Comparison of ENCODE assay signal across 15 cellular contexts in genomic region chr19:51342631-51343569, GRCh38. TPM values are rescaled to one million over a fixed set of nuclear protein-coding genes. Genes with fewer than 3 reads are reported as not detected.
DNase-seq lines count a peak whose midpoint lies in the region; ATAC-seq and TF ChIP-seq lines count a peak whose summit lies in the region.
"Had no signal": no experiment of that assay in that cellular context is flagged by ENCODE, and none has a peak within 500 bp of the region (broad histone marks: within the 10 kb centered on the region; RNA-seq: fewer than 3 reads in every experiment).

No MANE protein-coding gene starts in this region.

- CTCF ChIA-PET in CD4-positive, alpha-beta memory T cell (lab: Charles Lee; ENCODE audit: partially characterized antibody), result no interaction called here

- peak overlapping the region in 5 of 7 donors; percentile 3 to 89 (median 61) for H3K27ac Mint-ChIP-seq in CD4-positive, alpha-beta memory T cell
- peak overlapping the region; percentile 2 to 67 (median 12) for H3K27ac Mint-ChIP-seq in IgD-negative memory B cell
- peak overlapping the region; percentile 77 for H3K27ac Mint-ChIP-seq in endodermal cell
- H3K27ac Mint-ChIP-seq in neural crest cell (ENCODE audit: unreplicated experiment), result peak overlapping the region; percentile 86
- no peak overlapping the region for H3K27ac Mint-ChIP-seq in chondrocyte (ENCODE audit: unreplicated experiment)

- no peaks in the 10 kb centered on the region for H3K9me3 Mint-ChIP-seq in CD4-positive, alpha-beta memory T cell
- H3K9me3 Mint-ChIP-seq in IgD-negative memory B cell (no peaks in the 10 kb centered on the region), endodermal cell (no peaks in the 10 kb centered on the region), neural crest cell (no peaks in the 10 kb centered on the region), chondrocyte (ENCODE audit: low read depth) (no peaks in the 10 kb centered on the region)

- no peak for DNase-seq in CD4-positive, alpha-beta memory T cell
- DNase-seq in endodermal cell (peak; percentile 75), neural crest cell (ENCODE audit: low read depth, low spot score) (no peak), Kasumi-1 (lab: John Stamatoyannopoulos, UW) (no peak), chondrocyte (ENCODE audit: low spot score) (no peak), left lung (no peak)
- DNase-seq: activated naive CD4-positive, alpha-beta T cell treated with Interleukin-2 at 50 U/mL for 16 hours; NCI-H187; NCI-H510A had no signal

- H3K4me3 ChIP-seq in CD4-positive, alpha-beta memory T cell (ENCODE audit: low read length in 2 of 2), result no peak overlapping the region
- H3K4me3 ChIP-seq in endodermal cell (ENCODE audit: low read length) (no peak overlapping the region), left lung (no peak overlapping the region)
- H3K4me3 ChIP-seq: mucosa of descending colon, suprapubic skin had no signal

- H3K36me3 Mint-ChIP-seq in CD4-positive, alpha-beta memory T cell, result peaks cover 18 to 19% of the 10 kb centered on the region in 2 donors
- H3K36me3 Mint-ChIP-seq in IgD-negative memory B cell (no peaks in the 10 kb centered on the region), endodermal cell (ENCODE audit: low read depth) (peaks cover 15% of the 10 kb centered on the region), neural crest cell (ENCODE audit: low read depth) (peaks cover 3% of the 10 kb centered on the region), chondrocyte (ENCODE audit: low read depth) (peaks cover 8% of the 10 kb centered on the region)

- 69 to 71% methylated on average over 6 to 9 of the region's 9 CpGs for WGBS in endodermal cell (ENCODE audit: insufficient coverage in 1 of 2, insufficient read length in 1 of 2), 2 experiments

- peak overlapping the region in 3 of 8 donors; percentile 47 to 74 (median 54) for H3K4me3 Mint-ChIP-seq in CD4-positive, alpha-beta memory T cell
- H3K4me3 Mint-ChIP-seq in IgD-negative memory B cell (peak overlapping the region; percentile 53 to 80 (median 70)), endodermal cell (no peak overlapping the region), neural crest cell (peak overlapping the region; percentile 39), chondrocyte (ENCODE audit: unreplicated experiment) (no peak overlapping the region)

- no peaks in the 10 kb centered on the region for H3K27me3 Mint-ChIP-seq in CD4-positive, alpha-beta memory T cell
- H3K27me3 Mint-ChIP-seq in IgD-negative memory B cell (no peaks in the 10 kb centered on the region), endodermal cell (ENCODE audit: insufficient read depth) (peaks cover 7% of the 10 kb centered on the region), neural crest cell (ENCODE audit: low read depth) (peaks cover 15% of the 10 kb centered on the region), chondrocyte (ENCODE audit: low read depth) (no peaks in the 10 kb centered on the region)

- H3K27me3 ChIP-seq in CD4-positive, alpha-beta memory T cell (ENCODE audit: insufficient read depth, low read length), result no peaks in the 10 kb centered on the region
- H3K27me3 ChIP-seq in endodermal cell (ENCODE audit: control insufficient read depth, insufficient read depth, low read length, poor library complexity, severe bottlenecking) (no peaks in the 10 kb centered on the region), left lung (peaks cover 0 to 14% of the 10 kb centered on the region in 2 donors)
- H3K27me3 ChIP-seq: suprapubic skin had no signal

- no peak for TF ChIP-seq CTCF in endodermal cell (conservative IDR thresholded peaks at IDR 0.05)
- no peak for TF ChIP-seq CTCF in neural crest cell (conservative IDR thresholded peaks at IDR 0.05)
- TF ChIP-seq CTCF in chondrocyte (IDR thresholded peaks at IDR 0.05), result no peak
- no peak for TF ChIP-seq CTCF in left lung (IDR thresholded peaks at IDR 0.05)

- no peak overlapping the region for H3K9ac ChIP-seq in endodermal cell (ENCODE audit: extremely low read depth, low read length, poor library complexity, severe bottlenecking)

- H3K4me1 ChIP-seq in CD4-positive, alpha-beta memory T cell (ENCODE audit: insufficient read depth, low read length), result peaks cover 15% of the 10 kb centered on the region
- peaks cover 9% of the 10 kb centered on the region for H3K4me1 ChIP-seq in endodermal cell (ENCODE audit: control insufficient read depth, insufficient read depth, low read length)
- H3K4me1 ChIP-seq in left lung, result peaks cover 2 to 20% of the 10 kb centered on the region in 2 donors

- H3K4me1 Mint-ChIP-seq in CD4-positive, alpha-beta memory T cell, result peaks cover 12 to 27% (median 19%) of the 10 kb centered on the region in 4 donors
- H3K4me1 Mint-ChIP-seq in IgD-negative memory B cell, result peaks cover 33 to 43% (median 33%) of the 10 kb centered on the region in 3 donors
- H3K4me1 Mint-ChIP-seq in endodermal cell, result peaks cover 25% of the 10 kb centered on the region
- H3K4me1 Mint-ChIP-seq in neural crest cell, result peaks cover 12% of the 10 kb centered on the region
- peaks cover 21% of the 10 kb centered on the region for H3K4me1 Mint-ChIP-seq in chondrocyte (ENCODE audit: low read depth)

- H3K36me3 ChIP-seq in CD4-positive, alpha-beta memory T cell (ENCODE audit: insufficient read depth, low read length), result peaks cover 10% of the 10 kb centered on the region
- H3K36me3 ChIP-seq in endodermal cell (ENCODE audit: control insufficient read depth, insufficient read depth, low read length) (no peaks in the 10 kb centered on the region), left lung (peaks cover 0 to 25% of the 10 kb centered on the region in 2 donors)

- no peak for ATAC-seq in left lung
- ATAC-seq: mucosa of descending colon had no signal

- no peaks in the 10 kb centered on the region for H3K9me3 ChIP-seq in CD4-positive, alpha-beta memory T cell (ENCODE audit: control insufficient read depth in 1 of 2, low read length in 2 of 2)
- H3K9me3 ChIP-seq in endodermal cell (ENCODE audit: control insufficient read depth, low read length), result no peaks in the 10 kb centered on the region
- no peaks in the 10 kb centered on the region for H3K9me3 ChIP-seq in left lung
- H3K9me3 ChIP-seq: mucosa of descending colon, suprapubic skin had no signal

- no peak overlapping the region for H3K27ac ChIP-seq in CD4-positive, alpha-beta memory T cell (ENCODE audit: low read depth, low read length)
- H3K27ac ChIP-seq in endodermal cell (ENCODE audit: low read depth, low read length) (no peak overlapping the region), left lung (no peak overlapping the region)

- intact Hi-C loops in CD4-positive, alpha-beta memory T cell (cut with micrococcal nuclease), result no loop called here
- intact Hi-C loops in left lung (cut with DNase I), result no loop called here

- POLR2A ChIA-PET in CD4-positive, alpha-beta memory T cell (lab: Charles Lee; ENCODE audit: partially characterized antibody), result interaction anchor here (1.0 kb wide), 1 partner anchor 23 kb away, joined by 6 read pairs; the partner anchor contains the start of gene ETFB

RNA-seq across cellular contexts. Expression of gene VSIG10L, which starts 1.0 kb away (rescaled TPM):
- under 1 TPM; 0.22 to 0.26 TPM for total RNA-seq in CD4-positive, alpha-beta memory T cell
- polyA plus RNA-seq in CD4-positive, alpha-beta memory T cell, result under 1 TPM in 1 of 2 donors, not detected in 1; 0.17 TPM
- 1.5 TPM for polyA plus RNA-seq in IgD-negative memory B cell
- total RNA-seq in endodermal cell, result 10 to 100 TPM in 1 of 2 donors, 1 to 10 TPM in 1; 6.4 to 11.5 TPM
- polyA plus RNA-seq in endodermal cell (2013, experiment 1 of 2), result 7.5 TPM
- polyA plus RNA-seq in endodermal cell (2013, experiment 2 of 2), result 7.0 TPM
- 3.1 and 3.5 TPM in 2 replicates for total RNA-seq in neural crest cell
- total RNA-seq in chondrocyte, result 4.9 to 5.5 TPM (median 5.4 TPM) in 3 replicates
- total RNA-seq in left lung, result 1 to 10 TPM; 3.5 to 4.1 TPM

RNA-seq across cellular contexts. Expression of gene ETFB, which starts 23.3 kb away (rescaled TPM):
- total RNA-seq in CD4-positive, alpha-beta memory T cell, result 10 to 100 TPM; 51.4 to 53.9 TPM
- polyA plus RNA-seq in CD4-positive, alpha-beta memory T cell, result 10 to 100 TPM; 65.2 to 97.0 TPM
- 91.4 TPM for polyA plus RNA-seq in IgD-negative memory B cell
- total RNA-seq in endodermal cell, result 10 to 100 TPM; 54.3 to 77.3 TPM
- 65.3 TPM for polyA plus RNA-seq in endodermal cell (2013, experiment 1 of 2)
- 60.7 TPM for polyA plus RNA-seq in endodermal cell (2013, experiment 2 of 2)
- 41.1 and 42.4 TPM in 2 replicates for total RNA-seq in neural crest cell
- 43.7 to 56.6 TPM (median 49.6 TPM) in 3 replicates for total RNA-seq in chondrocyte
- 10 to 100 TPM; 72.4 to 89.6 TPM for total RNA-seq in left lung

RNA-seq across cellular contexts. Expression of gene CLDND2, which starts 25.9 kb away (rescaled TPM):
- 1 to 10 TPM; 1.5 to 2.0 TPM for total RNA-seq in CD4-positive, alpha-beta memory T cell
- not detected for polyA plus RNA-seq in CD4-positive, alpha-beta memory T cell
- not detected for polyA plus RNA-seq in IgD-negative memory B cell
- 1 to 10 TPM; 1.3 to 2.5 TPM for total RNA-seq in endodermal cell
- polyA plus RNA-seq in endodermal cell (2013, experiment 1 of 2), result 3.7 TPM
- 2.4 TPM for polyA plus RNA-seq in endodermal cell (2013, experiment 2 of 2)
- total RNA-seq in neural crest cell, result 0.84 and 1.1 TPM in 2 replicates
- total RNA-seq in chondrocyte, result 1.5 TPM in 1 of 3 replicates, not detected in the others
- total RNA-seq in left lung, result 1 to 10 TPM; 1.4 to 1.6 TPM
- total RNA-seq: bronchial epithelial cell, renal cortical epithelial cell, SK-MEL-5, suprapubic skin had no signal

RNA-seq across cellular contexts. Expression of gene NKG7, which starts 29.6 kb away (rescaled TPM):
- 1 to 10 TPM; 2.7 to 2.8 TPM for total RNA-seq in CD4-positive, alpha-beta memory T cell
- 10 to 100 TPM; 36.5 to 44.3 TPM for polyA plus RNA-seq in CD4-positive, alpha-beta memory T cell
- 66.0 TPM for polyA plus RNA-seq in IgD-negative memory B cell
- total RNA-seq in endodermal cell, result not detected
- not detected for polyA plus RNA-seq in endodermal cell (2013, experiment 1 of 2)
- polyA plus RNA-seq in endodermal cell (2013, experiment 2 of 2), result not detected
- not detected in 2 replicates for total RNA-seq in neural crest cell
- not detected in 3 replicates for total RNA-seq in chondrocyte
- 10 to 100 TPM; 15.2 to 50.1 TPM for total RNA-seq in left lung
- total RNA-seq: bronchial epithelial cell, renal cortical epithelial cell, SK-MEL-5, suprapubic skin had no signal

RNA-seq across cellular contexts. Expression of gene IGLON5, which starts 31.5 kb away (rescaled TPM):
- total RNA-seq in CD4-positive, alpha-beta memory T cell, result not detected
- not detected for polyA plus RNA-seq in CD4-positive, alpha-beta memory T cell
- not detected for polyA plus RNA-seq in IgD-negative memory B cell
- total RNA-seq in endodermal cell, result 10 to 100 TPM; 42.7 to 49.4 TPM
- 66.0 TPM for polyA plus RNA-seq in endodermal cell (2013, experiment 1 of 2)
- polyA plus RNA-seq in endodermal cell (2013, experiment 2 of 2), result 57.1 TPM
- total RNA-seq in neural crest cell, result 17.4 and 18.1 TPM in 2 replicates
- total RNA-seq in chondrocyte, result 0.07 TPM in 1 of 3 replicates, not detected in the others
- not detected for total RNA-seq in left lung
- total RNA-seq: bronchial epithelial cell, SK-MEL-5 had no signal

Comparison
In these comparisons a context has a peak if more than half of its experiments do, and no peak if none do; other contexts are left out.
1. H3K4me3 Mint-ChIP-seq: peak in IgD-negative memory B cell (4 of 4) and neural crest cell (single experiment); none in endodermal cell (single experiment) and chondrocyte (single experiment).